In genomic region chr17:65102788-65103187, GRCh38 we compare ENCODE assay signal across 1 cellular context.
TF ChIP-seq lines count a peak whose summit lies in the region.

No MANE protein-coding gene starts in this region.

TF ChIP-seq in WTC11, 78 proteins besides CTCF, POLR2A, EP300 and RAD21 (continued from another document):
- TF ChIP-seq PREB (CRISPR knock-in tag; IDR thresholded peaks at IDR 0.05; ENCODE audit: borderline replicate concordance) (no peak), CREM (CRISPR knock-in tag; IDR thresholded peaks at IDR 0.05) (no peak), ARID4B (CRISPR knock-in tag; IDR thresholded peaks at IDR 0.05; ENCODE audit: borderline replicate concordance) (no peak), ZNF396 (CRISPR knock-in tag; IDR thresholded peaks at IDR 0.05; ENCODE audit: borderline replicate concordance) (no peak), CDX4 (CRISPR knock-in tag; IDR thresholded peaks at IDR 0.05; ENCODE audit: borderline replicate concordance) (no peak)
TF ChIP-seq in WTC11: peak in this region for 0.
